Comparison of ENCODE assay signal across 1 cellular context in genomic region chr4:150231108-150231770, GRCh38.
TF ChIP-seq lines count a peak whose summit lies in the region.

No MANE protein-coding gene starts in this region.

TF ChIP-seq in HEK293T, 16 proteins besides CTCF, POLR2A, EP300 and RAD21:
- TF ChIP-seq ELF4 (IDR thresholded peaks at IDR 0.05), result no peak
- TF ChIP-seq, protein P1, sequence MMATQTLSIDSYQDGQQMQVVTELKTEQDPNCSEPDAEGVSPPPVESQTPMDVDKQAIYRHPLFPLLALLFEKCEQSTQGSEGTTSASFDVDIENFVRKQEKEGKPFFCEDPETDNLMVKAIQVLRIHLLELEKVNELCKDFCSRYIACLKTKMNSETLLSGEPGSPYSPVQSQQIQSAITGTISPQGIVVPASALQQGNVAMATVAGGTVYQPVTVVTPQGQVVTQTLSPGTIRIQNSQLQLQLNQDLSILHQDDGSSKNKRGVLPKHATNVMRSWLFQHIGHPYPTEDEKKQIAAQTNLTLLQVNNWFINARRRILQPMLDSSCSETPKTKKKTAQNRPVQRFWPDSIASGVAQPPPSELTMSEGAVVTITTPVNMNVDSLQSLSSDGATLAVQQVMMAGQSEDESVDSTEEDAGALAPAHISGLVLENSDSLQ (IDR thresholded peaks at IDR 0.05), result peak; percentile 48; the same call in 1 of the 2 replicates
TF ChIP-seq in HEK293T: peak in this region for 1.
